ENCODE assay signal across 8 cellular contexts in the genomic region with DNA sequence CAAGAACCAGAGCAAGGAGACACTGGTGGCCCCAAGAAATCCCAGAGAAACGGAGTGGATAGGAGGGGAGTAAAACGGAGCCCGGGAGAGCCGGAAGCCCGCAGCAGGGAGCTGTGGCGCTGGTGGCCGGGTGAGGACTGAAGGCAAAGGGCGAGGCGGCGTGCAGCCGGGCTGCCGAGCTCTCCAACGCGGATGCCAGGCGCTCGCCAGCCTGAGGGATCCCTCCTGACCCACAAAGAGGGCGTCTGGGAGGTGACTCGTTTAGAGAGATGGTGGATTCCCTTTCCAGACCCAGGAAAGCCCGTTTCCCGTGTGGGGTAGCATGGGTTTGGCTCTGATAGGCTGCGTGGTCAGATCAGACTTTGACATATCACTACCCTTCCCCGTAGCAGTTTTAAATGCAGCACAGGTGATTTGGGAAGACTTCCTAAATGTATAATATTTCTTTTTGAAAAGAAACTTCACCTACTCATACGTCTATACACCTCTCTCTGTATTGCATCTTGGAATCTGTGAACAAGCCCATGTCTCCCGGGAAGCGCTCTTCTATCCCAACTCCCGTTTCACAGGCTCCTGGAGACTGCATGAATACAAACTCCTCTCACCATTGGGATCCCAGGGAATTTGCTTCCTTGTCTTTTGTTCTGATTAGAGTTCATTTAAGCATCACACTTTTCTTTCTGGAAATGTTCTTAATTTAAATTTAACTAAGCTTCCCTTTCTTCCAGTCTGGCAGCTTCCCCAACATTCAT.
DNase-seq lines count a peak whose midpoint lies in the region; ATAC-seq and TF ChIP-seq lines count a peak whose summit lies in the region.

No MANE protein-coding gene starts in this region.

- ATAC-seq in HG03460 (IDR thresholded peaks at IDR 0.05; ENCODE audit: unreplicated experiment) (peak; percentile 17), activated B cell treated with CpG ODN at 0.5 μM for 24 hours (ENCODE audit: low read depth) (no peak)

- H3K36me3 Mint-ChIP-seq in activated B cell treated with CpG ODN at 0.5 μM for 24 hours (ENCODE audit: low read depth): peaks cover 50% of the 10 kb centered on the region
- H3K36me3 Mint-ChIP-seq in nephron (ENCODE audit: low read depth): no peaks in the 10 kb centered on the region

- CTCF ChIA-PET in activated B cell treated with CpG ODN at 0.5 μM for 24 hours (lab: Charles Lee): interaction anchor here (1.1 to 4.1 kb wide), 5 partner anchors 81 to 146 kb away, joined by 3 to 25 read pairs (median 6); no protein-coding TSS in a partner anchor

- H3K27me3 ChIP-seq in esophagus muscularis mucosa: no peaks in the 10 kb centered on the region

- peak overlapping the region; percentile 71 to 82 (median 78) for H3K4me3 ChIP-seq in esophagus muscularis mucosa

- H3K9me3 Mint-ChIP-seq in activated B cell treated with CpG ODN at 0.5 μM for 24 hours (no peaks in the 10 kb centered on the region), nephron (no peaks in the 10 kb centered on the region)

- H3K9me3 ChIP-seq in esophagus muscularis mucosa: no peaks in the 10 kb centered on the region

- H3K36me3 ChIP-seq in esophagus muscularis mucosa: peaks cover 0 to 5% (median 0%) of the 10 kb centered on the region in 4 donors

- DNase-seq in GM13976 (ENCODE audit: low spot score): peak; percentile 37
- DNase-seq in activated B cell treated with CpG ODN at 0.5 μM for 24 hours: peak; percentile 28
- DNase-seq in esophagus muscularis mucosa (ENCODE audit: extremely low spot score): no peak
- DNase-seq in GF-D8 (lab: John Stamatoyannopoulos, UW): no peak
- DNase-seq in globus pallidus (ENCODE audit: low spot score): no peak
- DNase-seq in ureter (ENCODE audit: low spot score): no peak

- H3K4me1 Mint-ChIP-seq in activated B cell treated with CpG ODN at 0.5 μM for 24 hours (peaks cover 58% of the 10 kb centered on the region), nephron (peaks cover 34% of the 10 kb centered on the region)

- in situ Hi-C loops in GM13976 (cut with MboI; ENCODE audit: low sequenced_read_pairs, unreplicated experiment): loop anchor here (10.0 kb wide), 2 partner anchors 85 to 95 kb away; no protein-coding TSS in a partner anchor

- POLR2A ChIA-PET in activated B cell treated with CpG ODN at 0.5 μM for 24 hours (lab: Charles Lee): interaction anchor here (0.9 to 12.0 kb wide), 16 partner anchors 8 to 143 kb away, joined by 3 to 412 read pairs (median 6); no protein-coding TSS in a partner anchor

- TF ChIP-seq CTCF in GM13976 (IDR thresholded peaks at IDR 0.05; ENCODE audit: borderline replicate concordance, control extremely low read depth, extremely low read depth, insufficient read depth, missing control alignments) (no peak), activated B cell treated with CpG ODN at 0.5 μM for 24 hours (IDR thresholded peaks at IDR 0.05) (no peak), esophagus muscularis mucosa (IDR thresholded peaks at IDR 0.05) (no peak), nephron (IDR thresholded peaks at IDR 0.05; ENCODE audit: unreplicated experiment in 3 of 3) (no peak)

- H3K27me3 Mint-ChIP-seq in activated B cell treated with CpG ODN at 0.5 μM for 24 hours: no peaks in the 10 kb centered on the region
- peaks cover 43% of the 10 kb centered on the region for H3K27me3 Mint-ChIP-seq in nephron (ENCODE audit: low read depth)

- H3K27ac Mint-ChIP-seq in activated B cell treated with CpG ODN at 0.5 μM for 24 hours (peak overlapping the region; percentile 80), nephron (peak overlapping the region in 2 of 3 experiments; percentile 33 to 39)

- H3K4me3 Mint-ChIP-seq in activated B cell treated with CpG ODN at 0.5 μM for 24 hours (peak overlapping the region; percentile 99), nephron (peak overlapping the region; percentile 89 to 91 (median 91))

- intact Hi-C loops in activated B cell treated with CpG ODN at 0.5 μM for 24 hours (cut with micrococcal nuclease): loop anchor here (1.0 to 2.0 kb wide), 7 partner anchors 8 to 206 kb away; a partner anchor contains a TSS
- intact Hi-C loops in esophagus muscularis mucosa (cut with DNase I): loop anchor here (5.0 kb wide), 2 partner anchors 92 to 102 kb away; no protein-coding TSS in a partner anchor

- H3K27ac ChIP-seq in esophagus muscularis mucosa (replicated peaks in 1 of 4): peak overlapping the region; percentile 78 to 83 (median 80)

- TF ChIP-seq POLR2A in esophagus muscularis mucosa (IDR thresholded peaks at IDR 0.05; ENCODE audit: low read depth): no peak

- TF ChIP-seq EP300 in esophagus muscularis mucosa (IDR thresholded peaks at IDR 0.05): no peak

- peaks cover 13 to 40% (median 37%) of the 10 kb centered on the region in 4 donors for H3K4me1 ChIP-seq in esophagus muscularis mucosa

- WGBS in esophagus muscularis mucosa: 17% methylated on average over 16 of the region's 26 CpGs

Comparison
In these comparisons a context has a peak if more than half of its experiments do, and no peak if none do; other contexts are left out.
1. DNase-seq: peak in GM13976 (single experiment) and activated B cell treated with CpG ODN at 0.5 μM for 24 hours (single experiment); none in esophagus muscularis mucosa (single experiment), GF-D8 (single experiment), globus pallidus (single experiment) and ureter (single experiment).